10 cellular contexts compared by ENCODE assay signal in the genomic region with DNA sequence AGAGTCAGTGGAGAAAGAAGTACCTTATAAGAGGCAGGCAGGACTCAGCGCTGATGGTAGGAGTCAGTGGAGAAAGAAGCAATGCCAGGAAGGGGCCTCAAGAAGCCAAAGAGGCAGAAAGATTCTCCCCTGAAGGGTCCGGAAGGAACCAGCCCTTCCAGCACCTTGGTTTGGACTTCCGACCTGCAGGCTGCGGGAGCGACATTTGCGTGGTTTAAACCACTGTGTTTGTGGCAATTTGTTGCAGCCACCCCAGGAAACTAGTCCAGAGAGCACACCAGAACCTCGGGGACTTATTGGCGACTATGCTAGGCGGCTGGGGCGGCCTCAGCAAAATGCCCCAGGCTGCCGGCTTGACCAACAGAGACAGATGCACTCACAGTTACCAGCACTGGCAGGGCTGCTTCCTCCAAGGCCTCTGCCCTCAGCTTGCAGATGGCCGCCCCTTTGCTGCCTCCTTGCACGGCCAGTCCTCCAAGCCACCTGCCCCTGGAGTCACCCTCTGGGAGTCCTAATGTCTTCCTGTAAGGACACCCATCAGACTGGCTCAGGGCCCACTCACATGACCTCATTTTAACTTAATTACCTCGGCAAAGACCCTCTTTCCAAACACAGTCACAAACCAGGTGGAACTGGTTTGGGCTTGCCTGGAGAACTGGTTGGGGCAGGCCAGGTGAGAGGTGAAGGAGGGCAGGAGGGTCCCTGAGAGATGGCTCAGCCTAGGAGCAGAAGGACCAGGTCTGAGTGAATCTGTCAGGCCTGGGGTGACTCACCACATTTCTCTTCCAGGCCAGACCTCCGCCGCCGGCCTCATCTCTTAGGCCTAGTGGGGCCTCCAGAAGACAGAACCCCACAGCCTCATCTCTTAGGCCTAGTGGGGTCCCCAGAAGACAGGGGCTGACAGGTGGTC. TPM values are rescaled to one million over a fixed set of nuclear protein-coding genes. Genes with fewer than 3 reads are reported as not detected.
DNase-seq lines count a peak whose midpoint lies in the region; ATAC-seq and TF ChIP-seq lines count a peak whose summit lies in the region.
"Had no signal": no experiment of that assay in that cellular context is flagged by ENCODE, and none has a peak within 500 bp of the region (broad histone marks: within the 10 kb centered on the region; RNA-seq: fewer than 3 reads in every experiment).

No MANE protein-coding gene starts in this region.

- BruUV-seq in HCT116 (replicated peaks; lab: Mats Ljungman, UMichigan), result no TSS peak

- H3K4me3 ChIP-seq in HCT116 (replicated peaks in 1 of 2; ENCODE audit: low read depth in 1 of 2, low read length in 2 of 2) (no peak overlapping the region), esophagus muscularis mucosa (no peak overlapping the region), smooth muscle cell (no peak overlapping the region)
- H3K4me3 ChIP-seq: GM12878 had no signal

- H3K4me2 ChIP-seq in HCT116 (ENCODE audit: low read length), result peak overlapping the region; percentile 28
- H3K4me2 ChIP-seq in smooth muscle cell, result peak overlapping the region; percentile 64

- 97% methylated on average over 11 of the region's 17 CpGs for WGBS in esophagus muscularis mucosa
- 63% methylated on average over 17 of the region's 17 CpGs for WGBS in smooth muscle cell (ENCODE audit: low lambda C conversion rate)

- H4K20me1 ChIP-seq in HCT116 (ENCODE audit: insufficient read depth), result no peaks in the 10 kb centered on the region
- H4K20me1 ChIP-seq in smooth muscle cell (ENCODE audit: low read depth), result no peaks in the 10 kb centered on the region

- H3K27ac ChIP-seq in HCT116 (ENCODE audit: low read depth, low read length) (no peak overlapping the region), esophagus muscularis mucosa (replicated peaks in 1 of 4) (peak overlapping the region in 3 of 4 donors; percentile 2 to 79 (median 17)), smooth muscle cell (ENCODE audit: low read depth) (peak overlapping the region; percentile 95)

- RAD21 ChIA-PET in HCT116 (lab: Charles Lee; ENCODE audit: low non-redundant PET in 1 of 2, low total read pairs in 2 of 2, uncharacterized antibody in 2 of 2, unreplicated experiment in 2 of 2), result no interaction called here

- TF ChIP-seq POLR2A in HCT116 (IDR thresholded peaks at IDR 0.05; ENCODE audit: borderline replicate concordance, extremely low read depth, insufficient read depth, insufficient read length) (no peak), esophagus muscularis mucosa (IDR thresholded peaks at IDR 0.05; ENCODE audit: low read depth) (no peak)

- ATAC-seq in HCT116 (no peak), HG03520 (IDR thresholded peaks at IDR 0.05; ENCODE audit: unreplicated experiment) (no peak), GM21515 (IDR thresholded peaks at IDR 0.05; ENCODE audit: unreplicated experiment) (no peak)

- H3F3A ChIP-seq in smooth muscle cell (ENCODE audit: low read depth), result peaks cover 17% of the 10 kb centered on the region

- H3K4me1 ChIP-seq in HCT116 (ENCODE audit: control insufficient read depth in 1 of 2, insufficient read depth in 2 of 2, low read length in 2 of 2) (peaks cover 40 to 61% of the 10 kb centered on the region in 2 experiments), esophagus muscularis mucosa (peaks cover 22 to 88% (median 71%) of the 10 kb centered on the region in 4 donors), smooth muscle cell (ENCODE audit: low read depth) (peaks cover 14% of the 10 kb centered on the region)

- H3K36me3 ChIP-seq in HCT116 (ENCODE audit: control insufficient read depth in 1 of 2, insufficient read depth in 2 of 2, low read length in 2 of 2) (no peaks in the 10 kb centered on the region), esophagus muscularis mucosa (no peaks in the 10 kb centered on the region), smooth muscle cell (ENCODE audit: low read depth) (no peaks in the 10 kb centered on the region)

- no peak for TF ChIP-seq EP300 in esophagus muscularis mucosa (IDR thresholded peaks at IDR 0.05)

- TF ChIP-seq RAD21 in HCT116 (IDR thresholded peaks at IDR 0.05; ENCODE audit: low read depth), result no peak

- no peaks in the 10 kb centered on the region for H3K79me2 ChIP-seq in HCT116 (ENCODE audit: insufficient read depth, low read length)
- H3K79me2 ChIP-seq in smooth muscle cell (ENCODE audit: low read depth), result no peaks in the 10 kb centered on the region

- POLR2A ChIA-PET in HCT116 (lab: Charles Lee), result no interaction called here

- H3K9me3 ChIP-seq in HCT116 (ENCODE audit: control insufficient read depth in 1 of 2, insufficient read depth in 1 of 2, low read depth in 1 of 2, low read length in 2 of 2) (no peaks in the 10 kb centered on the region), esophagus muscularis mucosa (no peaks in the 10 kb centered on the region), smooth muscle cell (replicated peaks; ENCODE audit: low read depth) (no peaks in the 10 kb centered on the region)

- DNase-seq in HCT116 (ENCODE audit: low read depth, low spot score) (no peak), OCI-M1 (lab: John Stamatoyannopoulos, UW) (peak; percentile 64), esophagus muscularis mucosa (ENCODE audit: extremely low spot score) (no peak), smooth muscle cell (lab: John Stamatoyannopoulos, UW; ENCODE audit: unreplicated experiment) (no peak), C1 segment of cervical spinal cord (lab: John Stamatoyannopoulos, UW) (no peak)
- DNase-seq: Kasumi-1 had no signal

- H3K9ac ChIP-seq in HCT116 (ENCODE audit: low read length) (no peak overlapping the region), smooth muscle cell (ENCODE audit: low read depth) (peak overlapping the region; percentile 78)

- H3K9me2 ChIP-seq in HCT116 (ENCODE audit: insufficient read depth), result no peaks in the 10 kb centered on the region

- no peak for TF ChIP-seq CTCF in HCT116 (IDR thresholded peaks at IDR 0.05 in 2 of 3, conservative IDR thresholded peaks at IDR 0.05 in 1 of 3; ENCODE audit: borderline replicate concordance in 1 of 3, insufficient read depth in 1 of 3, low read depth in 2 of 3, low read length in 2 of 3)
- no peak for TF ChIP-seq CTCF in esophagus muscularis mucosa (IDR thresholded peaks at IDR 0.05)
- no peak for TF ChIP-seq CTCF in smooth muscle cell (IDR thresholded peaks at IDR 0.05; ENCODE audit: borderline replicate concordance, insufficient read depth, poor library complexity, severe bottlenecking)

- H3K27me3 ChIP-seq in HCT116 (ENCODE audit: insufficient read depth, low read length) (no peaks in the 10 kb centered on the region), esophagus muscularis mucosa (no peaks in the 10 kb centered on the region), smooth muscle cell (ENCODE audit: low read depth) (no peaks in the 10 kb centered on the region)

- intact Hi-C loops in HCT116 (cut with micrococcal nuclease) (no loop called here), esophagus muscularis mucosa (cut with DNase I) (no loop called here)

- CTCF ChIA-PET in HCT116 (lab: Charles Lee), result no interaction called here

- H2AFZ ChIP-seq in HCT116 (ENCODE audit: low read depth, low read length, poor library complexity, severe bottlenecking) (no peak overlapping the region), smooth muscle cell (ENCODE audit: low read depth) (no peak overlapping the region)

TF ChIP-seq in HCT116, 20 proteins besides CTCF, POLR2A, EP300 and RAD21:
- TF ChIP-seq, protein P1, sequence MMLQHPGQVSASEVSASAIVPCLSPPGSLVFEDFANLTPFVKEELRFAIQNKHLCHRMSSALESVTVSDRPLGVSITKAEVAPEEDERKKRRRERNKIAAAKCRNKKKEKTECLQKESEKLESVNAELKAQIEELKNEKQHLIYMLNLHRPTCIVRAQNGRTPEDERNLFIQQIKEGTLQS (IDR thresholded peaks at IDR 0.05), result no peak
- TF ChIP-seq ZFX (IDR thresholded peaks at IDR 0.05), result 0 out of 2 replicates have a peak, but pooled peaks have one; percentile 21

RNA-seq across cellular contexts. Expression of gene CALML3, which starts 26.1 kb away (rescaled TPM):
- total RNA-seq in HCT116 (2021; ENCODE audit: unreplicated experiment), result not detected
- polyA plus RNA-seq in HCT116 (2012), result not detected in 2 replicates
- not detected for total RNA-seq in esophagus muscularis mucosa
- 0.04 and 0.49 TPM in 2 replicates for total RNA-seq in smooth muscle cell
- 0.20 TPM in 1 of 2 replicates, not detected in the other for polyA plus RNA-seq in smooth muscle cell
- total RNA-seq: GM12878, lung microvascular endothelial cell had no signal
- polyA plus RNA-seq: GM12878 had no signal

RNA-seq across cellular contexts. Expression of gene CALML5, which starts 51.5 kb away (rescaled TPM):
- total RNA-seq in HCT116 (2021; ENCODE audit: unreplicated experiment), result not detected
- polyA plus RNA-seq in HCT116 (2012), result not detected in 2 replicates
- total RNA-seq in esophagus muscularis mucosa, result not detected
- 15.1 and 24.3 TPM in 2 replicates for total RNA-seq in smooth muscle cell
- 16.5 and 18.1 TPM in 2 replicates for polyA plus RNA-seq in smooth muscle cell
- total RNA-seq: GM12878, lung microvascular endothelial cell had no signal
- polyA plus RNA-seq: GM12878 had no signal

Comparison
In these comparisons a context has a peak if more than half of its experiments do, and no peak if none do; other contexts are left out.
1. RNA of gene CALML5, which starts 51.5 kb away (total RNA-seq): 15.1 to 24.3 TPM in smooth muscle cell; not detected in HCT116 (single experiment) and not detected in esophagus muscularis mucosa; every median in the first group is over 10 times any median in the second.